15 cellular contexts compared by ENCODE assay signal in the genomic region with DNA sequence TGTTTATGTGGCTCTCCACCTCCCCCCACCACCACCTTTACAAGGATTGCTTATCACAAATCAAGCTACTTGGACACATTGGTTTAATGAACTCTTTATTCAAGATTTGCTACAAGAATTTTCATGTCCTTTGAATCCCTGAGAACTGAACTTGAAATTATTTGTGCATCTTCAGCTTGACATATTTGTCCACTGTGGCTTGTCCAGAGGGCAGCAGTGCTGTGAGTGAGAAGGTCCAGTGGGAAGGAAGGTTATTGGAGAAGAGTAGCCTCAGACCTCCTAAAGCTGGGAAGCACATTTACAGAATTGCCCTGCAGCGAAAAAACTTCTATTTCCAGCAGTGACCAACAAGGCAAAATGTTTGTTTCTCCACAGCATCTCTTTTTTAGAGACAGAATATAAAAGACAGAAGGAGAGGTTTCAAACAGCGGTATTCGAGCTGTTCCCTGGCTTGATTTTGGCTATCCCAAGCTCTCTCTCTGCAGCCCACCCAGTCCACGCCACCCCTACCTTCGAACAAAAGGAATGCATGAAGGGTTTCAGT. TPM values are rescaled to one million over a fixed set of nuclear protein-coding genes. Genes with fewer than 3 reads are reported as not detected.
A peak's percentile ranks its signal among the peaks of the same experiment; 100 is the strongest.
DNase-seq lines count a peak whose midpoint lies in the region; ATAC-seq, FAIRE-seq and TF ChIP-seq lines count a peak whose summit lies in the region.
"Had no signal": no experiment of that assay in that cellular context is flagged by ENCODE, and none has a peak within 500 bp of the region (broad histone marks: within the 10 kb centered on the region; RNA-seq: fewer than 3 reads in every experiment).

No MANE protein-coding gene starts in this region.

- H3K79me2 ChIP-seq in GM23338 (replicated peaks; ENCODE audit: insufficient read depth): no peaks in the 10 kb centered on the region

- H3K27me3 Mint-ChIP-seq in GM23338 (ENCODE audit: insufficient read depth, low read depth, poor library complexity): peaks cover 100% of the 10 kb centered on the region

- H3K4me3 Mint-ChIP-seq in GM23338: no peak overlapping the region; the same call in 2 of the 3 replicates

- H3K9ac ChIP-seq in mesenchymal stem cell (ENCODE audit: low read length): peak overlapping the region; percentile 94
- peak overlapping the region in 2 of 3 donors; percentile 56 to 87 for H3K9ac ChIP-seq in skeletal muscle tissue (ENCODE audit: low read depth in 1 of 3, low read length in 3 of 3)

- peaks cover 46% of the 10 kb centered on the region for H4K20me1 ChIP-seq in GM23338 (replicated peaks; ENCODE audit: insufficient read depth)

- H3K4me2 ChIP-seq in GM23338 (peak overlapping the region; percentile 77), mesenchymal stem cell (ENCODE audit: low read length, poor library complexity, severe bottlenecking) (peak overlapping the region; percentile 85)

- H3K23ac ChIP-seq in mesenchymal stem cell (ENCODE audit: low read length in 2 of 2): no peak overlapping the region

- no peak for FAIRE-seq in frontal cortex (lab: Jason Lieb, UNC)

- ATAC-seq in GM23338: no peak
- ATAC-seq: psoas muscle had no signal

- H3K4ac ChIP-seq in mesenchymal stem cell (ENCODE audit: low read depth in 1 of 2, low read length in 2 of 2): no peak overlapping the region

- no peaks in the 10 kb centered on the region for H3K9me3 ChIP-seq in SJSA1 (replicated peaks)
- H3K9me3 ChIP-seq in mesenchymal stem cell (ENCODE audit: control insufficient read depth, low read length): no peaks in the 10 kb centered on the region
- H3K9me3 ChIP-seq in skeletal muscle tissue (ENCODE audit: control insufficient read depth in 3 of 3, low read length in 3 of 3): no peaks in the 10 kb centered on the region
- H3K9me3 ChIP-seq: psoas muscle had no signal

- H2AK5ac ChIP-seq in mesenchymal stem cell (ENCODE audit: low read length, severe bottlenecking): peak overlapping the region; percentile 76

- H3K36me3 Mint-ChIP-seq in GM23338 (ENCODE audit: low read depth): no peaks in the 10 kb centered on the region

- peaks cover 3% of the 10 kb centered on the region for H3K79me1 ChIP-seq in mesenchymal stem cell (replicated peaks; ENCODE audit: low read length, poor library complexity, severe bottlenecking)

- no peak overlapping the region for H2BK15ac ChIP-seq in mesenchymal stem cell (ENCODE audit: low read depth, poor library complexity, severe bottlenecking)

- WGBS in mesenchymal stem cell: 21% methylated on average over 5 of the region's 5 CpGs

- H3K14ac ChIP-seq in mesenchymal stem cell (ENCODE audit: low read length in 2 of 2): no peak overlapping the region

- H2AFZ ChIP-seq in GM23338: no peak overlapping the region
- no peak overlapping the region for H2AFZ ChIP-seq in mesenchymal stem cell (ENCODE audit: low read depth, low read length)

- no peak overlapping the region for H4K8ac ChIP-seq in mesenchymal stem cell (ENCODE audit: low read length)

- H2BK5ac ChIP-seq in mesenchymal stem cell (ENCODE audit: low read depth, low read length, poor library complexity, severe bottlenecking): no peak overlapping the region

- H3K27me3 ChIP-seq in GM23338 (ENCODE audit: insufficient read depth): peaks cover 100% of the 10 kb centered on the region
- H3K27me3 ChIP-seq in SJSA1 (replicated peaks): no peaks in the 10 kb centered on the region
- H3K27me3 ChIP-seq in mesenchymal stem cell (ENCODE audit: control insufficient read depth in 1 of 2, insufficient read depth in 1 of 2, low read length in 2 of 2): peaks cover 20 to 41% of the 10 kb centered on the region in 2 experiments
- H3K27me3 ChIP-seq in skeletal muscle tissue (ENCODE audit: control insufficient read depth in 3 of 3, insufficient read depth in 3 of 3, low read length in 3 of 3): peaks cover 35 to 59% (median 44%) of the 10 kb centered on the region in 3 donors

- peaks cover 41% of the 10 kb centered on the region for H3K4me1 Mint-ChIP-seq in GM23338

- DNase-seq in GM23338 (ENCODE audit: low spot score): no peak
- DNase-seq in SJSA1 (ENCODE audit: low read depth in 1 of 2, low spot score in 2 of 2): no peak
- no peak for DNase-seq in mesenchymal stem cell
- DNase-seq in NCI-H748 (lab: John Stamatoyannopoulos, UW; ENCODE audit: unreplicated experiment): no peak
- no peak for DNase-seq in frontal cortex (ENCODE audit: low spot score in 2 of 2)
- DNase-seq in hepatic stellate cell (ENCODE audit: low spot score): no peak
- DNase-seq: activated naive CD4-positive, alpha-beta T cell treated with anti-CD3 and anti-CD28 coated beads for 36 hours; COR-L47; hypothalamus; IMR-90; NCI-H1436 treated with DMSO at 0.1 percent for 48 hours; T1000 had no signal

- H2BK12ac ChIP-seq in mesenchymal stem cell (ENCODE audit: low read length in 2 of 2): no peak overlapping the region

- TF ChIP-seq CTCF in GM23338 (conservative IDR thresholded peaks at IDR 0.05; ENCODE audit: low read depth in 2 of 2): no peak

- peaks cover 4% of the 10 kb centered on the region; the same call in 2 of the 3 replicates for H3K9me3 Mint-ChIP-seq in GM23338
- H3K9me3 Mint-ChIP-seq: activated naive CD4-positive, alpha-beta T cell treated with anti-CD3 and anti-CD28 coated beads for 36 hours had no signal

- H3K4me1 ChIP-seq in GM23338 (ENCODE audit: insufficient read depth): peaks cover 72% of the 10 kb centered on the region
- peaks cover 74% of the 10 kb centered on the region for H3K4me1 ChIP-seq in SJSA1 (replicated peaks)
- peaks cover 15% of the 10 kb centered on the region for H3K4me1 ChIP-seq in mesenchymal stem cell (ENCODE audit: control insufficient read depth, insufficient read depth, low read depth, low read length)
- peaks cover 17 to 60% (median 42%) of the 10 kb centered on the region in 3 donors for H3K4me1 ChIP-seq in skeletal muscle tissue (ENCODE audit: control insufficient read depth in 3 of 3, insufficient read depth in 3 of 3, low read length in 3 of 3)

- no peak overlapping the region for H2BK120ac ChIP-seq in mesenchymal stem cell (ENCODE audit: low read depth, low read length)

- H3K9me2 ChIP-seq in GM23338 (ENCODE audit: insufficient read depth): no peaks in the 10 kb centered on the region

- peaks cover 74% of the 10 kb centered on the region for H3F3A ChIP-seq in GM23338 (replicated peaks; ENCODE audit: low read depth)

- H4K91ac ChIP-seq in mesenchymal stem cell (ENCODE audit: low read length): no peak overlapping the region

- H3K4me3 ChIP-seq in GM23338 (peak overlapping the region; percentile 48; the same call in 1 of the 2 replicates), SJSA1 (peak overlapping the region; percentile 41), mesenchymal stem cell (ENCODE audit: insufficient read depth in 1 of 2, low read depth in 1 of 2, low read length in 2 of 2) (peak overlapping the region in 1 of 2 experiments; percentile 64), skeletal muscle tissue (ENCODE audit: low read length in 3 of 3) (peak overlapping the region in 1 of 3 donors; percentile 64)
- H3K4me3 ChIP-seq: lung, psoas muscle had no signal

- H3K27ac Mint-ChIP-seq in GM23338: no peak overlapping the region
- H3K27ac Mint-ChIP-seq: activated naive CD4-positive, alpha-beta T cell treated with anti-CD3 and anti-CD28 coated beads for 36 hours had no signal

- no peak overlapping the region for H3K27ac ChIP-seq in GM23338 (ENCODE audit: low read depth)
- peak overlapping the region; percentile 85 for H3K27ac ChIP-seq in SJSA1
- peak overlapping the region; percentile 89 for H3K27ac ChIP-seq in mesenchymal stem cell (ENCODE audit: low read length, poor library complexity, severe bottlenecking)
- H3K27ac ChIP-seq in skeletal muscle tissue (ENCODE audit: low read depth, low read length): peak overlapping the region; percentile 36
- H3K27ac ChIP-seq: psoas muscle had no signal

- no peaks in the 10 kb centered on the region for H3K36me3 ChIP-seq in GM23338 (ENCODE audit: insufficient read depth)
- H3K36me3 ChIP-seq in SJSA1: peaks cover 10% of the 10 kb centered on the region
- peaks cover under 1 to 10% of the 10 kb centered on the region in 2 experiments for H3K36me3 ChIP-seq in mesenchymal stem cell (ENCODE audit: control insufficient read depth in 1 of 2, insufficient read depth in 2 of 2, low read depth in 1 of 2, low read length in 2 of 2)
- H3K36me3 ChIP-seq in skeletal muscle tissue (ENCODE audit: control insufficient read depth in 3 of 3, insufficient read depth in 3 of 3, low read length in 3 of 3): no peaks in the 10 kb centered on the region

- H3K18ac ChIP-seq in mesenchymal stem cell (ENCODE audit: low read depth in 1 of 2, low read length in 2 of 2): no peak overlapping the region

RNA-seq across cellular contexts. Expression of a gene that starts 2.2 kb away (rescaled TPM):
- total RNA-seq in GM23338 (2014; rRNA removed; shearing (Covaris generic)): not detected in 2 replicates
- polyA plus RNA-seq in GM23338 (2016; fragmentation: Nextera tagmentation; extraction: Ambion mirVana): not detected in 2 replicates
- total RNA-seq in SJSA1 (2014; rRNA removed; shearing (Covaris generic)): 4.4 and 5.9 TPM in 2 replicates
- 1.4 TPM for polyA plus RNA-seq in mesenchymal stem cell (2013, experiment 1 of 2)
- 1.3 TPM for polyA plus RNA-seq in mesenchymal stem cell (2013, experiment 2 of 2)
- total RNA-seq in skeletal muscle tissue (2.1 TPM), frontal cortex (not detected)
- total RNA-seq: activated naive CD4-positive, alpha-beta T cell treated with anti-CD3 and anti-CD28 coated beads for 36 hours; IMR-90; lung had no signal
- polyA plus RNA-seq: lung had no signal

RNA-seq across cellular contexts. Expression of a gene that starts 12.7 kb away (rescaled TPM):
- not detected in 2 replicates for total RNA-seq in GM23338 (2014; rRNA removed; shearing (Covaris generic))
- polyA plus RNA-seq in GM23338 (2016; fragmentation: Nextera tagmentation; extraction: Ambion mirVana): not detected in 2 replicates
- total RNA-seq in SJSA1 (2014; rRNA removed; shearing (Covaris generic)): 1.7 and 2.5 TPM in 2 replicates
- polyA plus RNA-seq in mesenchymal stem cell (2013, experiment 1 of 2): not detected
- polyA plus RNA-seq in mesenchymal stem cell (2013, experiment 2 of 2): not detected
- total RNA-seq in skeletal muscle tissue: 0.52 TPM
- total RNA-seq in frontal cortex: not detected
- total RNA-seq: activated naive CD4-positive, alpha-beta T cell treated with anti-CD3 and anti-CD28 coated beads for 36 hours; IMR-90; lung had no signal
- polyA plus RNA-seq: IMR-90, lung had no signal

RNA-seq across cellular contexts. Expression of a gene that starts 13.1 kb away (rescaled TPM):
- not detected in 2 replicates for total RNA-seq in GM23338 (2014; rRNA removed; shearing (Covaris generic))
- polyA plus RNA-seq in GM23338 (2016; fragmentation: Nextera tagmentation; extraction: Ambion mirVana): not detected in 2 replicates
- 8.6 and 15.5 TPM in 2 replicates for total RNA-seq in SJSA1 (2014; rRNA removed; shearing (Covaris generic))
- polyA plus RNA-seq in mesenchymal stem cell (2013, experiment 1 of 2): 6.9 TPM
- 7.1 TPM for polyA plus RNA-seq in mesenchymal stem cell (2013, experiment 2 of 2)
- total RNA-seq in skeletal muscle tissue (13.6 TPM), frontal cortex (not detected)
- total RNA-seq: activated naive CD4-positive, alpha-beta T cell treated with anti-CD3 and anti-CD28 coated beads for 36 hours had no signal

RNA-seq across cellular contexts. Expression of a gene that starts 21.9 kb away (rescaled TPM):
- not detected in 2 replicates for total RNA-seq in GM23338 (2014; rRNA removed; shearing (Covaris generic))
- not detected in 2 replicates for polyA plus RNA-seq in GM23338 (2016; fragmentation: Nextera tagmentation; extraction: Ambion mirVana)
- total RNA-seq in SJSA1 (2014; rRNA removed; shearing (Covaris generic)): 7.0 and 16.3 TPM in 2 replicates
- polyA plus RNA-seq in mesenchymal stem cell (2013, experiment 1 of 2): 9.8 TPM
- 9.8 TPM for polyA plus RNA-seq in mesenchymal stem cell (2013, experiment 2 of 2)
- total RNA-seq in skeletal muscle tissue (7.8 TPM), frontal cortex (not detected)
- total RNA-seq: activated naive CD4-positive, alpha-beta T cell treated with anti-CD3 and anti-CD28 coated beads for 36 hours had no signal

RNA-seq across cellular contexts. Expression of a gene that starts 30.8 kb away (rescaled TPM):
- total RNA-seq in GM23338 (2014; rRNA removed; shearing (Covaris generic)): not detected in 2 replicates
- polyA plus RNA-seq in GM23338 (2016; fragmentation: Nextera tagmentation; extraction: Ambion mirVana): 0.24 TPM in 1 of 2 replicates, not detected in the other
- total RNA-seq in SJSA1 (2014; rRNA removed; shearing (Covaris generic)): 0.09 and 2.9 TPM in 2 replicates
- 3.1 TPM for polyA plus RNA-seq in mesenchymal stem cell (2013, experiment 1 of 2)
- polyA plus RNA-seq in mesenchymal stem cell (2013, experiment 2 of 2): 3.2 TPM
- 1.6 TPM for total RNA-seq in skeletal muscle tissue
- not detected for total RNA-seq in frontal cortex
- total RNA-seq: activated naive CD4-positive, alpha-beta T cell treated with anti-CD3 and anti-CD28 coated beads for 36 hours had no signal
